8 cellular contexts compared by ENCODE assay signal in genomic region chr10:18501198-18501597, GRCh38.
DNase-seq lines count a peak whose midpoint lies in the region; ATAC-seq and TF ChIP-seq lines count a peak whose summit lies in the region.

No MANE protein-coding gene starts in this region.

- peak; percentile 98 for ATAC-seq in GM18907 (IDR thresholded peaks at IDR 0.05; ENCODE audit: unreplicated experiment)
- ATAC-seq in HG03064 (IDR thresholded peaks at IDR 0.05; ENCODE audit: low read depth, unreplicated experiment): peak; percentile 82

- H3K27me3 ChIP-seq in WERI-Rb-1 (ENCODE audit: insufficient read depth, low read depth, severe bottlenecking): no peaks in the 10 kb centered on the region
- no peaks in the 10 kb centered on the region for H3K27me3 ChIP-seq in ascending aorta

- no peaks in the 10 kb centered on the region for H3K4me1 ChIP-seq in ascending aorta

- TF ChIP-seq CTCF in WERI-Rb-1 (IDR thresholded peaks at IDR 0.05; ENCODE audit: low read depth, low read length): no peak
- no peak for TF ChIP-seq CTCF in ascending aorta (IDR thresholded peaks at IDR 0.05)

- H3K27ac ChIP-seq in WERI-Rb-1 (peak overlapping the region; percentile 36), ascending aorta (no peak overlapping the region)

- H3K9me3 ChIP-seq in WERI-Rb-1 (ENCODE audit: severe bottlenecking): no peaks in the 10 kb centered on the region
- H3K9me3 ChIP-seq in ascending aorta: no peaks in the 10 kb centered on the region

- H3K4me3 ChIP-seq in WERI-Rb-1 (ENCODE audit: low read depth, low read length): peak overlapping the region; percentile 25
- H3K4me3 ChIP-seq in ascending aorta: no peak overlapping the region

- H3K36me3 ChIP-seq in WERI-Rb-1: no peaks in the 10 kb centered on the region
- H3K36me3 ChIP-seq in ascending aorta: no peaks in the 10 kb centered on the region

- intact Hi-C loops in ascending aorta (cut with DNase I) (no loop called here), posterior cingulate gyrus (cut with DNase I) (no loop called here)

- peak; percentile 61 for DNase-seq in AG20443 (ENCODE audit: low spot score)
- no peak for DNase-seq in WERI-Rb-1
- no peak for DNase-seq in NOMO-1 treated with dmso at 0.1 percent for 144 hours (lab: John Stamatoyannopoulos, UW; ENCODE audit: unreplicated experiment)
- no peak for DNase-seq in ascending aorta (ENCODE audit: low spot score in 2 of 2)
- no peak for DNase-seq in SIG-M5 treated with dmso at 0.1 percent for 504 hours (lab: John Stamatoyannopoulos, UW; ENCODE audit: unreplicated experiment)
- DNase-seq in posterior cingulate gyrus: no peak
